Comparison of ENCODE assay signal across 15 cellular contexts in genomic region chr6:139581485-139581865, GRCh38.
DNase-seq lines count a peak whose midpoint lies in the region; ATAC-seq and TF ChIP-seq lines count a peak whose summit lies in the region.
"Had no signal": no experiment of that assay in that cellular context is flagged by ENCODE, and none has a peak within 500 bp of the region (broad histone marks: within the 10 kb centered on the region; RNA-seq: fewer than 3 reads in every experiment).

No MANE protein-coding gene starts in this region.

- intact Hi-C loops in Caco-2 (cut with micrococcal nuclease; ENCODE audit: unreplicated experiment): no loop called here
- intact Hi-C loops in OCI-LY7 (cut with micrococcal nuclease; ENCODE audit: unreplicated experiment): no loop called here

- H3K9me3 Mint-ChIP-seq in Caco-2 (ENCODE audit: unreplicated experiment): no peaks in the 10 kb centered on the region
- no peaks in the 10 kb centered on the region for H3K9me3 Mint-ChIP-seq in activated T-helper 17 cell treated with anti-CD3 and anti-CD28 coated beads, Interleukin-2, amount 50 U/mL, for 72 hours
- H3K9me3 Mint-ChIP-seq: CD4-positive, CD25-positive, alpha-beta regulatory T cell had no signal

- H3K4me1 ChIP-seq in Caco-2: peaks cover 72% of the 10 kb centered on the region
- H3K4me1 ChIP-seq in KMS-11 (ENCODE audit: low read depth, poor library complexity, severe bottlenecking): peaks cover 41% of the 10 kb centered on the region
- H3K4me1 ChIP-seq in parathyroid adenoma: peaks cover 42% of the 10 kb centered on the region
- no peaks in the 10 kb centered on the region for H3K4me1 ChIP-seq in OCI-LY7 (ENCODE audit: insufficient read depth, low read length, poor library complexity, severe bottlenecking)
- H3K4me1 ChIP-seq: BLaER1 treated with 17β-estradiol and CSF1 and Interleukin-3, amounts not matched to agents 10 nM and 100 nM had no signal

- no peak for TF ChIP-seq CTCF in Caco-2 (IDR thresholded peaks at IDR 0.05; ENCODE audit: insufficient read depth in 1 of 2, low read depth in 1 of 2, low read length in 1 of 2, severe bottlenecking in 1 of 2, unreplicated experiment in 1 of 2)
- no peak for TF ChIP-seq CTCF in KMS-11 (conservative IDR thresholded peaks at IDR 0.05; ENCODE audit: low read depth, low read length)
- TF ChIP-seq CTCF in parathyroid adenoma (IDR thresholded peaks at IDR 0.05): no peak
- no peak for TF ChIP-seq CTCF in OCI-LY7 (conservative IDR thresholded peaks at IDR 0.05; ENCODE audit: low read length)

- no peaks in the 10 kb centered on the region for H4K20me1 ChIP-seq in KMS-11 (ENCODE audit: insufficient read depth)
- H4K20me1 ChIP-seq in OCI-LY7 (ENCODE audit: insufficient read depth, low read length): no peaks in the 10 kb centered on the region
- H4K20me1 ChIP-seq: BLaER1 treated with 17β-estradiol and CSF1 and Interleukin-3, amounts not matched to agents 10 nM and 100 nM had no signal

- H3K27me3 ChIP-seq in Caco-2 (replicated peaks; ENCODE audit: control insufficient read depth, insufficient read depth, low read length) (no peaks in the 10 kb centered on the region), KMS-11 (ENCODE audit: insufficient read depth, low read depth) (no peaks in the 10 kb centered on the region), parathyroid adenoma (ENCODE audit: control insufficient read depth, insufficient read depth, low read length) (no peaks in the 10 kb centered on the region)
- H3K27me3 ChIP-seq: BLaER1 treated with 17β-estradiol and CSF1 and Interleukin-3, amounts not matched to agents 10 nM and 100 nM had no signal

- H3K4me3 ChIP-seq in Caco-2 (ENCODE audit: low read depth, low read length): no peak overlapping the region
- H3K4me3 ChIP-seq in KMS-11 (IDR thresholded peaks at IDR 0.05; ENCODE audit: insufficient read depth, low read depth, low read length): peak overlapping the region; percentile 33
- no peak overlapping the region for H3K4me3 ChIP-seq in parathyroid adenoma (ENCODE audit: low read depth, low read length)
- H3K4me3 ChIP-seq in OCI-LY7 (ENCODE audit: low read depth, low read length, poor library complexity, severe bottlenecking): no peak overlapping the region
- H3K4me3 ChIP-seq: BLaER1 treated with 17β-estradiol and CSF1 and Interleukin-3, amounts not matched to agents 10 nM and 100 nM had no signal

- H3K9me3 ChIP-seq in Caco-2 (no peaks in the 10 kb centered on the region), parathyroid adenoma (ENCODE audit: control insufficient read depth, low read length) (no peaks in the 10 kb centered on the region), OCI-LY7 (ENCODE audit: low read length) (no peaks in the 10 kb centered on the region)
- H3K9me3 ChIP-seq: BLaER1 treated with 17β-estradiol and CSF1 and Interleukin-3, amounts not matched to agents 10 nM and 100 nM had no signal

- H3K36me3 Mint-ChIP-seq in Caco-2 (ENCODE audit: insufficient read depth, unreplicated experiment): no peaks in the 10 kb centered on the region
- H3K36me3 Mint-ChIP-seq in activated T-helper 17 cell treated with anti-CD3 and anti-CD28 coated beads, Interleukin-2, amount 50 U/mL, for 72 hours (ENCODE audit: low read depth): no peaks in the 10 kb centered on the region
- H3K36me3 Mint-ChIP-seq: CD4-positive, CD25-positive, alpha-beta regulatory T cell had no signal

- peak overlapping the region; percentile 80 for H3K27ac Mint-ChIP-seq in Caco-2 (ENCODE audit: unreplicated experiment)
- H3K27ac Mint-ChIP-seq in activated T-helper 17 cell treated with anti-CD3 and anti-CD28 coated beads, Interleukin-2, amount 50 U/mL, for 72 hours: peak overlapping the region; percentile 72

- H3K27me3 Mint-ChIP-seq in Caco-2 (ENCODE audit: insufficient read depth, unreplicated experiment): no peaks in the 10 kb centered on the region
- no peaks in the 10 kb centered on the region for H3K27me3 Mint-ChIP-seq in activated T-helper 17 cell treated with anti-CD3 and anti-CD28 coated beads, Interleukin-2, amount 50 U/mL, for 72 hours
- H3K27me3 Mint-ChIP-seq: CD4-positive, CD25-positive, alpha-beta regulatory T cell had no signal

- POLR2A ChIA-PET in Caco-2 (lab: Charles Lee): no interaction called here
- POLR2A ChIA-PET in OCI-LY7 (lab: Charles Lee): interaction anchor here (0.5 kb wide), 1 partner anchor 91 kb away, joined by 3 read pairs; no protein-coding TSS in a partner anchor

- BruUV-seq in Caco-2 (replicated peaks; lab: Mats Ljungman, UMichigan) (no TSS peak), OCI-LY7 (replicated peaks; lab: Mats Ljungman, UMichigan) (no TSS peak)

- H2AFZ ChIP-seq in KMS-11 (ENCODE audit: low read depth) (peak overlapping the region; percentile 60), parathyroid adenoma (peak overlapping the region; percentile 55), OCI-LY7 (ENCODE audit: low read length) (no peak overlapping the region)

- DNase-seq in Caco-2 (no peak), OCI-LY7 (ENCODE audit: low spot score) (no peak), NCI-H2196 treated with DMSO at 0.1 percent for 48 hours (lab: John Stamatoyannopoulos, UW; ENCODE audit: unreplicated experiment) (no peak)
- DNase-seq: ACHN; Calu3; CD4-positive, CD25-positive, alpha-beta regulatory T cell; DMS79 had no signal

- H3K79me2 ChIP-seq in KMS-11 (ENCODE audit: insufficient read depth, low read depth) (no peaks in the 10 kb centered on the region), parathyroid adenoma (no peaks in the 10 kb centered on the region), OCI-LY7 (ENCODE audit: insufficient read depth, low read depth, low read length) (no peaks in the 10 kb centered on the region)

- H3K9me2 ChIP-seq in OCI-LY7 (ENCODE audit: insufficient read depth, low read length): no peaks in the 10 kb centered on the region

- CTCF ChIA-PET in Caco-2 (lab: Charles Lee) (no interaction called here), OCI-LY7 (lab: Charles Lee; ENCODE audit: unreplicated experiment) (no interaction called here)

- H3K4me1 Mint-ChIP-seq in Caco-2 (ENCODE audit: low read depth, unreplicated experiment): peaks cover 56% of the 10 kb centered on the region
- H3K4me1 Mint-ChIP-seq in activated T-helper 17 cell treated with anti-CD3 and anti-CD28 coated beads, Interleukin-2, amount 50 U/mL, for 72 hours: peaks cover 20% of the 10 kb centered on the region

- peak overlapping the region; percentile 74 for H3K27ac ChIP-seq in KMS-11
- no peak overlapping the region for H3K27ac ChIP-seq in parathyroid adenoma
- H3K27ac ChIP-seq in OCI-LY7 (ENCODE audit: low read depth, low read length, poor library complexity, severe bottlenecking): no peak overlapping the region
- H3K27ac ChIP-seq: BLaER1 treated with 17β-estradiol and CSF1 and Interleukin-3, amounts not matched to agents 10 nM and 100 nM; HL-60 had no signal

- no peaks in the 10 kb centered on the region for H3K36me3 ChIP-seq in Caco-2 (ENCODE audit: control insufficient read depth, insufficient read depth, low read length)
- H3K36me3 ChIP-seq in KMS-11 (ENCODE audit: insufficient read depth): no peaks in the 10 kb centered on the region
- H3K36me3 ChIP-seq in parathyroid adenoma (ENCODE audit: control insufficient read depth, insufficient read depth, low read length): no peaks in the 10 kb centered on the region
- H3K36me3 ChIP-seq in OCI-LY7 (ENCODE audit: insufficient read depth, low read length): no peaks in the 10 kb centered on the region
- H3K36me3 ChIP-seq: BLaER1 treated with 17β-estradiol and CSF1 and Interleukin-3, amounts not matched to agents 10 nM and 100 nM had no signal

- no peak overlapping the region for H3K4me3 Mint-ChIP-seq in Caco-2 (ENCODE audit: unreplicated experiment)
- peak overlapping the region; percentile 66 for H3K4me3 Mint-ChIP-seq in activated T-helper 17 cell treated with anti-CD3 and anti-CD28 coated beads, Interleukin-2, amount 50 U/mL, for 72 hours
- H3K4me3 Mint-ChIP-seq: CD4-positive, CD25-positive, alpha-beta regulatory T cell had no signal

- ATAC-seq in activated T-helper 17 cell treated with anti-CD3 and anti-CD28 coated beads, Interleukin-2, amount 50 U/mL, for 72 hours (replicated peaks): peak; percentile 25
- ATAC-seq in GM19397 (IDR thresholded peaks at IDR 0.05; ENCODE audit: unreplicated experiment) (no peak), GM18868 (IDR thresholded peaks at IDR 0.05; ENCODE audit: unreplicated experiment) (no peak)
- ATAC-seq: HCT116 had no signal

- peak overlapping the region; percentile 42; the same call in 1 of the 2 replicates for H3K9ac ChIP-seq in KMS-11
- no peak overlapping the region for H3K9ac ChIP-seq in parathyroid adenoma
- H3K9ac ChIP-seq: BLaER1 treated with 17β-estradiol and CSF1 and Interleukin-3, amounts not matched to agents 10 nM and 100 nM had no signal

- H3K4me2 ChIP-seq in KMS-11: peak overlapping the region; percentile 73
- H3K4me2 ChIP-seq in parathyroid adenoma (ENCODE audit: low read length): no peak overlapping the region
- no peak overlapping the region for H3K4me2 ChIP-seq in OCI-LY7 (ENCODE audit: low read length)
- H3K4me2 ChIP-seq: BLaER1 treated with 17β-estradiol and CSF1 and Interleukin-3, amounts not matched to agents 10 nM and 100 nM had no signal
